In genomic region chr6:123380257-123380656, GRCh38 we compare ENCODE assay signal across 1 cellular context.
TF ChIP-seq lines count a peak whose summit lies in the region.

No MANE protein-coding gene starts in this region.

TF ChIP-seq in GM23338, 12 proteins besides CTCF, POLR2A, EP300 and RAD21:
- TF ChIP-seq ZNF462 (CRISPR knock-in tag; IDR thresholded peaks at IDR 0.05) (no peak), EZH2phosphoT487 (IDR thresholded peaks at IDR 0.05; ENCODE audit: unreplicated experiment) (no peak), NANOG (IDR thresholded peaks at IDR 0.05; ENCODE audit: borderline replicate concordance) (no peak), REST (IDR thresholded peaks at IDR 0.05; ENCODE audit: unreplicated experiment) (no peak), ZNF331 (CRISPR knock-in tag; IDR thresholded peaks at IDR 0.05; ENCODE audit: low read depth) (no peak), EZH2 (IDR thresholded peaks at IDR 0.05; ENCODE audit: low read depth, unreplicated experiment) (no peak)
